1 cellular context compared by ENCODE assay signal in genomic region chr21:33324311-33325221, GRCh38.
A peak's percentile ranks its signal among the peaks of the same experiment; 100 is the strongest.
TF ChIP-seq lines count a peak whose summit lies in the region.

Gene IFNAR1, plus strand, starts transcription at chr21:33324970. Its CDS starts 86 bp downstream, at chr21:33325056.

TF ChIP-seq in GM12878, 131 proteins besides CTCF, POLR2A, EP300 and RAD21 (continued from another document):
- TF ChIP-seq PKNOX1 (IDR thresholded peaks at IDR 0.05) (no peak), MYC (IDR thresholded peaks at IDR 0.05; ENCODE audit: insufficient read depth, insufficient read length, insufficient replicate concordance, low read length, severe bottlenecking) (no peak), ZNF622 (IDR thresholded peaks at IDR 0.05) (no peak), HDGF (IDR thresholded peaks at IDR 0.05) (peak; percentile 97), KAT2A (conservative IDR thresholded peaks at IDR 0.05; ENCODE audit: control insufficient read depth, low read depth, low read length) (no peak), MLLT1 (IDR thresholded peaks at IDR 0.05) (peak; percentile 47), SMAD5 (IDR thresholded peaks at IDR 0.05; ENCODE audit: low read depth) (no peak; the same call in none of the 2 replicates), SMC3 (IDR thresholded peaks at IDR 0.05; ENCODE audit: borderline replicate concordance, low read length) (no peak), NR2C2 (IDR thresholded peaks at IDR 0.05; ENCODE audit: borderline replicate concordance, control insufficient read depth, insufficient read length, low read depth) (no peak), BMI1 (IDR thresholded peaks at IDR 0.05; ENCODE audit: borderline replicate concordance) (no peak)
